In genomic region chr19:16327131-16327450, GRCh38 we compare ENCODE assay signal across 10 cellular contexts. TPM values are rescaled to one million over a fixed set of nuclear protein-coding genes. Genes with fewer than 3 reads are reported as not detected.
A peak's percentile ranks its signal among the peaks of the same experiment; 100 is the strongest.
DNase-seq lines count a peak whose midpoint lies in the region; ATAC-seq and TF ChIP-seq lines count a peak whose summit lies in the region.
"Had no signal": no experiment of that assay in that cellular context is flagged by ENCODE, and none has a peak within 500 bp of the region (broad histone marks: within the 10 kb centered on the region; RNA-seq: fewer than 3 reads in every experiment).

No MANE protein-coding gene starts in this region.

- POLR2A ChIA-PET in MCF 10A (lab: Yijun Ruan, JAX) = no interaction called here

- WGBS in adrenal gland, 4 donors = 66 to 73% (median 70%) methylated on average over 14 to 16 of the region's 16 CpGs
- WGBS in transverse colon (ENCODE audit: low coverage in 1 of 2), 2 donors = 63 to 77% methylated on average over 13 to 16 of the region's 16 CpGs
- 53% methylated on average over 16 of the region's 16 CpGs for WGBS in hepatocyte (ENCODE audit: low lambda C conversion rate, missing lambda C conversion rate)

- no peak overlapping the region for H2AFZ ChIP-seq in hepatocyte

- H3K36me3 ChIP-seq in breast epithelium = no peaks in the 10 kb centered on the region
- peaks cover 0 to 18% of the 10 kb centered on the region in 2 donors for H3K36me3 ChIP-seq in adrenal gland (replicated peaks in 1 of 2)
- H3K36me3 ChIP-seq in transverse colon = no peaks in the 10 kb centered on the region
- no peaks in the 10 kb centered on the region for H3K36me3 ChIP-seq in hepatocyte (replicated peaks; ENCODE audit: insufficient read depth, low read depth)

- H3K27me3 ChIP-seq in breast epithelium = no peaks in the 10 kb centered on the region
- no peaks in the 10 kb centered on the region for H3K27me3 ChIP-seq in adrenal gland
- no peaks in the 10 kb centered on the region for H3K27me3 ChIP-seq in transverse colon
- peaks cover 8% of the 10 kb centered on the region for H3K27me3 ChIP-seq in hepatocyte

- BruUV-seq in MCF 10A (replicated peaks; lab: Mats Ljungman, UMichigan) = no TSS peak

- H3K9me3 Mint-ChIP-seq in MCF 10A (ENCODE audit: unreplicated experiment) (no peaks in the 10 kb centered on the region), memory B cell (no peaks in the 10 kb centered on the region)
- H3K9me3 Mint-ChIP-seq: nephron progenitor cell had no signal

- H3K4me1 ChIP-seq in breast epithelium (no peaks in the 10 kb centered on the region), adrenal gland (replicated peaks in 1 of 2) (peaks cover 0 to 23% of the 10 kb centered on the region in 2 donors), transverse colon (peaks cover 4 to 39% (median 24%) of the 10 kb centered on the region in 4 donors), hepatocyte (ENCODE audit: insufficient read depth) (peaks cover 4% of the 10 kb centered on the region)

- peaks cover 4% of the 10 kb centered on the region for H3K79me2 ChIP-seq in hepatocyte

- no peak overlapping the region for H3K4me2 ChIP-seq in hepatocyte

- H3K27me3 Mint-ChIP-seq in MCF 10A (ENCODE audit: insufficient read depth, unreplicated experiment) (no peaks in the 10 kb centered on the region), memory B cell (no peaks in the 10 kb centered on the region)

- H3K4me1 Mint-ChIP-seq in MCF 10A (ENCODE audit: insufficient read depth, unreplicated experiment) (no peaks in the 10 kb centered on the region), memory B cell (peaks cover 36% of the 10 kb centered on the region)

- H3K27ac ChIP-seq in breast epithelium (peak overlapping the region; percentile 69 to 98), adrenal gland (peak overlapping the region in 4 of 5 donors; percentile 71 to 98 (median 82)), transverse colon (peak overlapping the region; percentile 84 to 92 (median 90)), hepatocyte (no peak overlapping the region)

- H3K4me3 Mint-ChIP-seq in MCF 10A (ENCODE audit: unreplicated experiment) (no peak overlapping the region), memory B cell (peak overlapping the region; percentile 92)

- DNase-seq in breast epithelium (ENCODE audit: low spot score in 2 of 2) (no peak), MCF 10A (ENCODE audit: unreplicated experiment) (no peak), adrenal gland (peak in 1 of 7 donors; percentile 49), memory B cell (ENCODE audit: low spot score in 2 of 2) (peak in 1 of 2 donors; percentile 51), transverse colon (no peak), hepatocyte (ENCODE audit: low spot score) (no peak)
- DNase-seq in stimulated activated CD8-positive, alpha-beta memory T cell treated with anti-CD3 and anti-CD28 coated beads, Interleukin-4, amount 100 ng/mL, for 48 hours = no peak
- DNase-seq: NCI-H2081 treated with DMSO at 0.1 percent for 48 hours had no signal

- TF ChIP-seq EP300 in transverse colon (IDR thresholded peaks at IDR 0.05; ENCODE audit: low read depth) = no peak

- TF ChIP-seq POLR2A in breast epithelium (IDR thresholded peaks at IDR 0.05) (no peak), adrenal gland (IDR thresholded peaks at IDR 0.05) (no peak), transverse colon (IDR thresholded peaks at IDR 0.05) (no peak)

- ATAC-seq in memory B cell (ENCODE audit: low read depth) (no peak), GM19455 (IDR thresholded peaks at IDR 0.05; ENCODE audit: unreplicated experiment) (no peak)

- CTCF ChIA-PET in MCF 10A (lab: Yijun Ruan, JAX) = no interaction called here

- H4K20me1 ChIP-seq in hepatocyte (ENCODE audit: insufficient read depth, poor library complexity, severe bottlenecking) = peaks cover 11% of the 10 kb centered on the region

- no peak for TF ChIP-seq CTCF in breast epithelium (IDR thresholded peaks at IDR 0.05)
- no peak for TF ChIP-seq CTCF in MCF 10A (IDR thresholded peaks at IDR 0.05; ENCODE audit: unreplicated experiment)
- no peak for TF ChIP-seq CTCF in adrenal gland (IDR thresholded peaks at IDR 0.05)
- no peak for TF ChIP-seq CTCF in transverse colon (IDR thresholded peaks at IDR 0.05)
- no peak for TF ChIP-seq CTCF in hepatocyte (IDR thresholded peaks at IDR 0.05; ENCODE audit: poor library complexity)

- H3K27ac Mint-ChIP-seq in MCF 10A (ENCODE audit: low read depth, unreplicated experiment) (no peak overlapping the region), memory B cell (peak overlapping the region; percentile 99)
- H3K27ac Mint-ChIP-seq: nephron progenitor cell had no signal

- H3K4me3 ChIP-seq in breast epithelium (peak overlapping the region; percentile 80 to 97 (median 94)), adrenal gland (peak overlapping the region in 1 of 4 donors; percentile 95), transverse colon (peak overlapping the region in 3 of 4 donors; percentile 53 to 77 (median 72)), hepatocyte (no peak overlapping the region)

- in situ Hi-C loops in transverse colon (cut with MboI; ENCODE audit: low pct_ligation_motif_present in 1 of 4, low pct_unique_long_range_greater_than_20kb in 1 of 4, low sequenced_read_pairs in 3 of 4) = no loop called here

- H3K36me3 Mint-ChIP-seq in MCF 10A (ENCODE audit: insufficient read depth, unreplicated experiment) (no peaks in the 10 kb centered on the region), memory B cell (peaks cover 35% of the 10 kb centered on the region)

- no peaks in the 10 kb centered on the region for H3K9me3 ChIP-seq in breast epithelium
- no peaks in the 10 kb centered on the region for H3K9me3 ChIP-seq in adrenal gland (replicated peaks in 1 of 3)
- H3K9me3 ChIP-seq in transverse colon = no peaks in the 10 kb centered on the region
- H3K9me3 ChIP-seq in hepatocyte (ENCODE audit: low read depth) = no peaks in the 10 kb centered on the region

- intact Hi-C loops in breast epithelium (cut with DNase I; ENCODE audit: low total_unique reads) = no loop called here
- intact Hi-C loops in MCF 10A (cut with micrococcal nuclease) = no loop called here
- intact Hi-C loops in adrenal gland (cut with DNase I) = loop anchor here (10.0 kb wide), 1 partner anchor 72 kb away; no protein-coding TSS in a partner anchor
- intact Hi-C loops in transverse colon (cut with DNase I; ENCODE audit: low total_unique reads) = loop anchor here (5.0 kb wide), 2 partner anchors 45 to 255 kb away; no protein-coding TSS in a partner anchor

- no peaks in the 10 kb centered on the region for H3K9me2 ChIP-seq in hepatocyte (replicated peaks; ENCODE audit: insufficient read depth)

RNA-seq across cellular contexts. Expression of gene KLF2, which starts 2.5 kb away (rescaled TPM):
- total RNA-seq in breast epithelium (10 to 100 TPM; 12.0 to 23.3 (median 21.8) TPM), MCF 10A (2022) (3.3 and 3.8 TPM in 2 replicates), adrenal gland (10 to 100 TPM in 7 of 8 donors, 1 to 10 TPM in 1; 3.4 to 52.3 (median 27.0) TPM), transverse colon (10 to 100 TPM; 19.9 to 74.4 (median 48.9) TPM), hepatocyte (3.0 and 4.5 TPM in 2 replicates)
- polyA plus RNA-seq in adrenal gland (10 to 100 TPM in 1 of 3 donors, 1 to 10 TPM in 2; 7.0 to 29.3 (median 9.6) TPM), hepatocyte (27.7 and 40.9 TPM in 2 replicates)

Comparison
In these comparisons a context has a peak if more than half of its experiments do, and no peak if none do; other contexts are left out.
1. intact Hi-C loops: an anchor here in adrenal gland (10.0 kb wide) and transverse colon (5.0 kb wide); none called in breast epithelium and MCF 10A.